Comparison of ENCODE assay signal across 11 cellular contexts in the genomic region with DNA sequence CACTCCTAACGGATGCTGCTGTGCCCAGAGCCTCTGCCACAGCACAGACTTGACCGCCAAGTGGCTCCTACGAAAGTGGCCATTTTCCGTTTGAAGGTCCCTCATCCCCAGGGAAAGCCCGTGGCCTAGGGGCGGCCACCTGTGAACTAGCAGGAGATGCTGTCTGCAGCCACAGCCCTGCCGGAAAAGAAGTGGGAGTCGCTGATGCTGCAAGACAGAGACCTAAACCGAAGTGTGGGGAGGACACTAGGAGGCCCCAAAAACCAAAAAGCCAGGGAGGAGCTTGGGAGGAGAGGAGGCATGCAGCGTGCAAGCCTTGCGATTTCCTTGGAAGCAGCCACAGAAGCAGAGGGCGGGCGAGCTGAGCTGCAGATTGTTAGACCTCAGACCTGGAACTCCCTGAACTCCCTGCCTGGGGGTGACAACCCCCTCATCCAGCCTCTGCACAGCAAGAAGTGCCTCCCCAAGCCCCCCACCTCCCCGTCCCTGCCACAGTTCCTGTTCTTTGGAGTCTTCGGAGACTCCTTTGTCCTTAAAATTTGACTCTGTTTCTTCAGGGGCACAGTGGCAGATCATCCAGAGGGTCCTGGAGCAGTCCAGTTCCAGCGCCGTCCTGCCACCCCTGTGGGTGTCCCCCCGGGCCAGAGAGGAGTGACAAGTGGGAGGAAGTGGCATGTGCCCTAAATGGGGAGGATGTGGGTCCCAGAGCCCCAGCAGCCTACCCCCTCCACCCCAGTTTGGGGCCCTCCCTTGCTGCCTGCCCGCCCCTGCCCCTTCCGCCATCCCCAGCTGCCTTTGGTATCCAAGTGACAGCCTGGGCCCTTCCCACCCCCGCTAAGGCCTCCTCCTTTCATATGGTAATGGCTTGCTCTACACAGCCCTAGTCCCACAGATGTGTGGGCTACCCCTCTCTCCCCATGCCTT. TPM values are rescaled to one million over a fixed set of nuclear protein-coding genes. Genes with fewer than 3 reads are reported as not detected.
A peak's percentile ranks its signal among the peaks of the same experiment; 100 is the strongest.
DNase-seq lines count a peak whose midpoint lies in the region; FAIRE-seq and TF ChIP-seq lines count a peak whose summit lies in the region.
"Had no signal": no experiment of that assay in that cellular context is flagged by ENCODE, and none has a peak within 500 bp of the region (broad histone marks: within the 10 kb centered on the region; RNA-seq: fewer than 3 reads in every experiment).

No MANE protein-coding gene starts in this region.

- H3K4me1 ChIP-seq in effector memory CD4-positive, alpha-beta T cell (ENCODE audit: control insufficient read depth, insufficient read depth, low read length, poor library complexity, severe bottlenecking) = peaks cover 4% of the 10 kb centered on the region

- TF ChIP-seq CTCF in AG10803 (conservative IDR thresholded peaks at IDR 0.05; ENCODE audit: low read length) (no peak), WERI-Rb-1 (IDR thresholded peaks at IDR 0.05; ENCODE audit: low read depth, low read length) (no peak)

- H3K36me3 ChIP-seq in WERI-Rb-1 = peaks cover 35% of the 10 kb centered on the region
- H3K36me3 ChIP-seq in effector memory CD4-positive, alpha-beta T cell (ENCODE audit: control insufficient read depth, insufficient read depth, low read length) = peaks cover 23% of the 10 kb centered on the region

- H3K4me3 ChIP-seq in AG10803 (ENCODE audit: low read length) (no peak overlapping the region; the same call in 1 of the 2 replicates), WERI-Rb-1 (ENCODE audit: low read depth, low read length) (no peak overlapping the region)
- H3K4me3 ChIP-seq in effector memory CD4-positive, alpha-beta T cell (ENCODE audit: insufficient read depth, low read depth, low read length, poor library complexity, severe bottlenecking) = no peak overlapping the region
- H3K4me3 ChIP-seq: adrenal gland, lung, SJCRH30 had no signal

- intact Hi-C loops in cardiac septum (cut with DNase I) = no loop called here

- no peak for FAIRE-seq in GM19239 (lab: Jason Lieb, UNC)

- DNase-seq in AG10803 (ENCODE audit: low read depth) (peak; percentile 20), WERI-Rb-1 (peak; percentile 37), cardiac septum (ENCODE audit: low spot score) (peak; percentile 76), nucleus accumbens (lab: John Stamatoyannopoulos, UW) (peak in 31 of 56 donors; percentile 31 to 89 (median 67)), NCI-H2081 treated with DMSO at 0.1 percent for 48 hours (lab: John Stamatoyannopoulos, UW) (no peak), GOT3 (lab: John Stamatoyannopoulos, UW) (no peak), GM19239 (ENCODE audit: insufficient read length, low spot score) (no peak)
- no peak for DNase-seq in effector memory CD4-positive, alpha-beta T cell
- DNase-seq: SJCRH30 had no signal

- 0 out of 2 replicates have a peak overlapping the region, but pooled peaks have one; percentile 7 for H3K27ac ChIP-seq in WERI-Rb-1
- H3K27ac ChIP-seq in effector memory CD4-positive, alpha-beta T cell (ENCODE audit: insufficient read depth, low read length, poor library complexity, severe bottlenecking) = no peak overlapping the region
- H3K27ac ChIP-seq: SJCRH30 had no signal

- no peaks in the 10 kb centered on the region for H3K9me3 ChIP-seq in WERI-Rb-1 (ENCODE audit: severe bottlenecking)
- no peaks in the 10 kb centered on the region for H3K9me3 ChIP-seq in effector memory CD4-positive, alpha-beta T cell (ENCODE audit: control insufficient read depth, low read length)
- H3K9me3 ChIP-seq: adrenal gland, SJCRH30 had no signal

- H3K27me3 ChIP-seq in WERI-Rb-1 (ENCODE audit: insufficient read depth, low read depth, severe bottlenecking) = no peaks in the 10 kb centered on the region
- no peaks in the 10 kb centered on the region for H3K27me3 ChIP-seq in effector memory CD4-positive, alpha-beta T cell (replicated peaks; ENCODE audit: control insufficient read depth, insufficient read depth, low read length, poor library complexity, severe bottlenecking)
- H3K27me3 ChIP-seq: adrenal gland, SJCRH30 had no signal

RNA-seq across cellular contexts. Expression of gene KLHL25, which starts 43.7 kb away (rescaled TPM):
- 5.1 TPM for total RNA-seq in cardiac septum

Comparison
In these comparisons a context has a peak if more than half of its experiments do, and no peak if none do; other contexts are left out.
1. DNase-seq: peak in AG10803 (single experiment), WERI-Rb-1 (single experiment), cardiac septum (single experiment) and nucleus accumbens (31 of 56); none in NCI-H2081 treated with DMSO at 0.1 percent for 48 hours (single experiment), effector memory CD4-positive, alpha-beta T cell (0 of 3), GOT3 (single experiment) and GM19239 (single experiment).